8 cellular contexts compared by ENCODE assay signal in genomic region chr1:6599991-6600390, GRCh38. TPM values are rescaled to one million over a fixed set of nuclear protein-coding genes. Genes with fewer than 3 reads are reported as not detected.
DNase-seq lines count a peak whose midpoint lies in the region; ATAC-seq and TF ChIP-seq lines count a peak whose summit lies in the region.
"Not testable (repeated sequence)": the region's sequence is repeated elsewhere in the genome, so short reads cannot be mapped to it uniquely, and the experiment has no call there.

No MANE protein-coding gene starts in this region.

- H3K23me2 ChIP-seq in H9 (ENCODE audit: insufficient read length, low read depth, low read length, poor library complexity, severe bottlenecking), result peaks cover 21% of the 10 kb centered on the region

- not testable (repeated sequence) for H3K79me1 ChIP-seq in H9 (ENCODE audit: insufficient read depth, low read depth, low read length, poor library complexity, severe bottlenecking)

- not testable (repeated sequence) for H2BK5ac ChIP-seq in H9 (ENCODE audit: insufficient read length, low read length)

- not testable (repeated sequence) for H4K91ac ChIP-seq in H9 (ENCODE audit: insufficient read length, low read depth, low read length)

- WGBS in H9 (ENCODE audit: extremely low coverage, insufficient read length, low lambda C conversion rate), result no CpG with 5 or more reads among the region's 8 CpGs
- WGBS in heart right ventricle, 2 donors, result 57 to 63% methylated on average over 8 of the region's 8 CpGs
- WGBS in smooth muscle cell (ENCODE audit: low lambda C conversion rate), result 92% methylated on average over 8 of the region's 8 CpGs

- H3K4me3 ChIP-seq in A673 (ENCODE audit: low read depth, low read length, poor library complexity, severe bottlenecking), result peak overlapping the region; percentile 89
- H3K4me3 ChIP-seq in RWPE2 (ENCODE audit: severe bottlenecking), result peak overlapping the region; percentile 52
- H3K4me3 ChIP-seq in colonic mucosa, result peak overlapping the region; percentile 94
- peak overlapping the region; percentile 68 to 96 (median 86) for H3K4me3 ChIP-seq in heart right ventricle
- peak overlapping the region; percentile 98 for H3K4me3 ChIP-seq in naive thymus-derived CD4-positive, alpha-beta T cell (ENCODE audit: low read length)
- H3K4me3 ChIP-seq in smooth muscle cell, result peak overlapping the region; percentile 67

- H3K4me1 Mint-ChIP-seq in H9, result peaks cover 28 to 29% of the 10 kb centered on the region in 2 experiments
- peaks cover 53% of the 10 kb centered on the region for H3K4me1 Mint-ChIP-seq in activated naive CD4-positive, alpha-beta T cell treated with anti-CD3 and anti-CD28 coated beads, Interleukin-2, amount 10 ng/mL, durations not matched to agents 7 days and 5 days
- peaks cover 13 to 66% (median 49%) of the 10 kb centered on the region in 7 donors for H3K4me1 Mint-ChIP-seq in naive thymus-derived CD4-positive, alpha-beta T cell

- not testable (repeated sequence) for ATAC-seq in RWPE2 (ENCODE audit: low read depth); heart right ventricle; naive thymus-derived CD4-positive, alpha-beta T cell

- BruUV-seq in A673 (replicated peaks; lab: Mats Ljungman, UMichigan), result not testable (repeated sequence)

- not testable (repeated sequence) for H3K4ac ChIP-seq in H9 (ENCODE audit: low read depth, low read length)

- peak overlapping the region; percentile 88 to 94 for H3K4me3 Mint-ChIP-seq in H9
- peak overlapping the region; percentile 85 for H3K4me3 Mint-ChIP-seq in activated naive CD4-positive, alpha-beta T cell treated with anti-CD3 and anti-CD28 coated beads, Interleukin-2, amount 10 ng/mL, durations not matched to agents 7 days and 5 days
- peak overlapping the region; percentile 89 to 99 (median 96) for H3K4me3 Mint-ChIP-seq in naive thymus-derived CD4-positive, alpha-beta T cell

- H2BK20ac ChIP-seq in H9 (ENCODE audit: low read depth, low read length, poor library complexity, severe bottlenecking), result not testable (repeated sequence)

- H3K9me3 ChIP-seq in A673 (ENCODE audit: low read depth, low read length, poor library complexity, severe bottlenecking); H9 (ENCODE audit: control insufficient read depth, low read depth, low read length); RWPE2 (ENCODE audit: severe bottlenecking); colonic mucosa; heart right ventricle; naive thymus-derived CD4-positive, alpha-beta T cell (ENCODE audit: control insufficient read depth in 2 of 3, low read length in 3 of 3); smooth muscle cell (replicated peaks; ENCODE audit: low read depth): not testable (repeated sequence)

- peak overlapping the region; percentile 75 for H3K27ac ChIP-seq in A673 (ENCODE audit: low read depth, low read length, poor library complexity, severe bottlenecking)
- H3K27ac ChIP-seq in H9 (ENCODE audit: insufficient read length, low read depth, low read length), result not testable (repeated sequence)
- peak overlapping the region; percentile 85 for H3K27ac ChIP-seq in RWPE2 (ENCODE audit: poor library complexity, severe bottlenecking)
- peak overlapping the region; percentile 94 for H3K27ac ChIP-seq in colonic mucosa
- H3K27ac ChIP-seq in heart right ventricle, result peak overlapping the region in 9 of 10 donors; percentile 96 to 100 (median 99)
- H3K27ac ChIP-seq in naive thymus-derived CD4-positive, alpha-beta T cell (ENCODE audit: low read depth, low read length), result peak overlapping the region; percentile 94
- peak overlapping the region; percentile 100 for H3K27ac ChIP-seq in smooth muscle cell (ENCODE audit: low read depth)

- H3K18ac ChIP-seq in H9 (ENCODE audit: insufficient read length, low read depth, low read length), result not testable (repeated sequence)

- H3K27me3 ChIP-seq in A673 (replicated peaks; ENCODE audit: insufficient read depth, low read depth, low read length, poor library complexity); H9 (ENCODE audit: insufficient read depth, low read length); RWPE2 (ENCODE audit: insufficient read depth, poor library complexity, severe bottlenecking); colonic mucosa; heart right ventricle; naive thymus-derived CD4-positive, alpha-beta T cell (ENCODE audit: control insufficient read depth in 2 of 2, insufficient read depth in 2 of 2, low read length in 2 of 2); smooth muscle cell (ENCODE audit: low read depth): not testable (repeated sequence)

- H2BK12ac ChIP-seq in H9 (ENCODE audit: insufficient read length, low read depth, low read length), result not testable (repeated sequence)

- not testable (repeated sequence) for H2AK5ac ChIP-seq in H9 (ENCODE audit: insufficient read length, low read length)

- H3K36me3 Mint-ChIP-seq in H9 (ENCODE audit: insufficient read depth in 1 of 3, low read depth in 3 of 3), result peaks cover 18 to 51% (median 39%) of the 10 kb centered on the region in 3 experiments
- peaks cover 30% of the 10 kb centered on the region for H3K36me3 Mint-ChIP-seq in activated naive CD4-positive, alpha-beta T cell treated with anti-CD3 and anti-CD28 coated beads, Interleukin-2, amount 10 ng/mL, durations not matched to agents 7 days and 5 days
- H3K36me3 Mint-ChIP-seq in naive thymus-derived CD4-positive, alpha-beta T cell, result peaks cover 0 to 21% (median 4%) of the 10 kb centered on the region in 5 donors

- H2BK120ac ChIP-seq in H9 (ENCODE audit: low read depth, low read length, poor library complexity, severe bottlenecking), result not testable (repeated sequence)

- not testable (repeated sequence) for H3K27ac Mint-ChIP-seq in H9
- H3K27ac Mint-ChIP-seq in activated naive CD4-positive, alpha-beta T cell treated with anti-CD3 and anti-CD28 coated beads, Interleukin-2, amount 10 ng/mL, durations not matched to agents 7 days and 5 days, result peak overlapping the region; percentile 96
- peak overlapping the region; percentile 65 to 97 (median 93) for H3K27ac Mint-ChIP-seq in naive thymus-derived CD4-positive, alpha-beta T cell

- not testable (repeated sequence) for H3K56ac ChIP-seq in H9 (ENCODE audit: insufficient read length, low read depth, low read length)

- H2BK15ac ChIP-seq in H9 (ENCODE audit: low read depth, low read length), result not testable (repeated sequence)

- H4K8ac ChIP-seq in H9 (replicated peaks; ENCODE audit: insufficient read length, low read depth, low read length), result not testable (repeated sequence)

- H4K5ac ChIP-seq in H9 (ENCODE audit: insufficient read length, low read depth, low read length), result not testable (repeated sequence)

- not testable (repeated sequence) for H3K23ac ChIP-seq in H9 (ENCODE audit: insufficient read length, low read depth, low read length)

- POLR2A ChIA-PET in A673 (lab: Charles Lee; ENCODE audit: low non-redundant PET), result not testable (repeated sequence)
- POLR2A ChIA-PET in naive thymus-derived CD4-positive, alpha-beta T cell (lab: Charles Lee), result interaction anchor here (0.7 to 15.1 kb wide), 16 partner anchors 8 to 140 kb away, joined by 3 to 246 read pairs (median 10); partner anchors contain the start of genes NOL9, PHF13, TAS1R1 and THAP3

- H3K9ac ChIP-seq in H9 (ENCODE audit: extremely low read depth, insufficient read length, low read length), result not testable (repeated sequence)
- H3K9ac ChIP-seq in colonic mucosa (ENCODE audit: low read depth in 2 of 2, low read length in 2 of 2) (peak overlapping the region in 1 of 2 donors; percentile 95), smooth muscle cell (ENCODE audit: low read depth) (peak overlapping the region; percentile 86)

- not testable (repeated sequence) for H3K14ac ChIP-seq in H9 (ENCODE audit: insufficient read depth, low read length)

- DNase-seq in A673 (ENCODE audit: low spot score); H9; RWPE2 (ENCODE audit: low spot score); activated naive CD4-positive, alpha-beta T cell treated with anti-CD3 and anti-CD28 coated beads, Interleukin-2, amount 10 ng/mL, durations not matched to agents 7 days and 5 days; colonic mucosa; heart right ventricle; naive thymus-derived CD4-positive, alpha-beta T cell; smooth muscle cell (lab: John Stamatoyannopoulos, UW; ENCODE audit: unreplicated experiment): not testable (repeated sequence)

- H4K20me1 ChIP-seq in H9 (ENCODE audit: control insufficient read depth, insufficient read depth, insufficient read length), result not testable (repeated sequence)
- peaks cover 69% of the 10 kb centered on the region for H4K20me1 ChIP-seq in smooth muscle cell (ENCODE audit: low read depth)

- not testable (repeated sequence) for TF ChIP-seq CTCF in A673 (conservative IDR thresholded peaks at IDR 0.05; ENCODE audit: low read depth, low read length); H9 (conservative IDR thresholded peaks at IDR 0.05); RWPE2 (IDR thresholded peaks at IDR 0.05; ENCODE audit: poor library complexity, severe bottlenecking); colonic mucosa (IDR thresholded peaks at IDR 0.05); heart right ventricle (IDR thresholded peaks at IDR 0.05); smooth muscle cell (IDR thresholded peaks at IDR 0.05; ENCODE audit: borderline replicate concordance, insufficient read depth, poor library complexity, severe bottlenecking)

- peaks cover 20% of the 10 kb centered on the region for H3F3A ChIP-seq in smooth muscle cell (ENCODE audit: low read depth)

- H3K36me3 ChIP-seq in A673 (ENCODE audit: insufficient read depth, low read length, poor library complexity, severe bottlenecking), result peaks cover 41% of the 10 kb centered on the region
- H3K36me3 ChIP-seq in RWPE2 (ENCODE audit: low read depth), result peaks cover 48% of the 10 kb centered on the region
- not testable (repeated sequence) for H3K36me3 ChIP-seq in colonic mucosa; smooth muscle cell (ENCODE audit: low read depth)
- peaks cover 0 to 49% (median 37%) of the 10 kb centered on the region in 9 donors for H3K36me3 ChIP-seq in heart right ventricle
- peaks cover 0 to 44% (median 16%) of the 10 kb centered on the region in 3 experiments for H3K36me3 ChIP-seq in naive thymus-derived CD4-positive, alpha-beta T cell (ENCODE audit: control insufficient read depth in 2 of 3, insufficient read depth in 3 of 3, low read length in 3 of 3)

- not testable (repeated sequence) for H2AFZ ChIP-seq in H9 (ENCODE audit: low read length); smooth muscle cell (ENCODE audit: low read depth)

- CTCF ChIA-PET in A673 (lab: Charles Lee), result not testable (repeated sequence)
- CTCF ChIA-PET in activated naive CD4-positive, alpha-beta T cell treated with anti-CD3 and anti-CD28 coated beads, Interleukin-2, amount 10 ng/mL, durations not matched to agents 7 days and 5 days (lab: Charles Lee), result interaction anchor here (0.8 to 1.8 kb wide), 5 partner anchors 16 to 47 kb away, joined by 3 to 8 read pairs (median 5); partner anchors contain the start of genes NOL9 and TAS1R1
- CTCF ChIA-PET in naive thymus-derived CD4-positive, alpha-beta T cell (lab: Charles Lee), result interaction anchor here (1.0 to 3.6 kb wide), 8 partner anchors 12 to 112 kb away, joined by 3 to 17 read pairs (median 6); partner anchors contain the start of genes NOL9, PLEKHG5, TAS1R1 and THAP3

- H3K9me3 Mint-ChIP-seq in H9; activated naive CD4-positive, alpha-beta T cell treated with anti-CD3 and anti-CD28 coated beads, Interleukin-2, amount 10 ng/mL, durations not matched to agents 7 days and 5 days; naive thymus-derived CD4-positive, alpha-beta T cell: not testable (repeated sequence)

- intact Hi-C loops in A673 (cut with micrococcal nuclease; ENCODE audit: unreplicated experiment); colonic mucosa (cut with DNase I): not testable (repeated sequence)
- intact Hi-C loops in heart right ventricle (cut with DNase I), result loop anchor here in 2 of 10 donors (2.0 to 10.0 kb wide), 3 partner anchors 19 to 48 kb away; partner anchors contain the start of genes NOL9 (in 2 of the 2) and TAS1R1 (in 1 of the 2)
- intact Hi-C loops in naive thymus-derived CD4-positive, alpha-beta T cell (cut with micrococcal nuclease), result loop anchor here (2.0 to 5.0 kb wide), 8 partner anchors 55 to 608 kb away; partner anchors contain the start of genes NPHP4 (in 2 of the 2), ACOT7 (in 1 of the 2), CAMTA1 (in 1 of the 2) and ICMT (in 1 of the 2)

- not testable (repeated sequence) for H3T11ph ChIP-seq in H9 (ENCODE audit: low read length)

- peaks cover 18% of the 10 kb centered on the region; the same call in 1 of the 2 replicates for H3K79me2 ChIP-seq in H9 (ENCODE audit: insufficient read depth, low read length)
- H3K79me2 ChIP-seq in smooth muscle cell (ENCODE audit: low read depth), result peaks cover 44% of the 10 kb centered on the region

- H3K4me1 ChIP-seq in A673 (ENCODE audit: insufficient read depth, low read length, poor library complexity, severe bottlenecking) (peaks cover 11% of the 10 kb centered on the region), RWPE2 (ENCODE audit: insufficient read depth, poor library complexity, severe bottlenecking) (peaks cover 25% of the 10 kb centered on the region), heart right ventricle (peaks cover 25 to 76% (median 68%) of the 10 kb centered on the region in 9 donors), smooth muscle cell (ENCODE audit: low read depth) (peaks cover 28% of the 10 kb centered on the region)
- not testable (repeated sequence) for H3K4me1 ChIP-seq in H9 (ENCODE audit: insufficient read depth, low read length); colonic mucosa
- H3K4me1 ChIP-seq in naive thymus-derived CD4-positive, alpha-beta T cell (ENCODE audit: control insufficient read depth in 2 of 2, insufficient read depth in 2 of 2, low read length in 2 of 2), result peaks cover 37 to 46% of the 10 kb centered on the region in 2 donors

- not testable (repeated sequence) for H3K4me2 ChIP-seq in H9 (ENCODE audit: insufficient read depth, insufficient read length, low read length)
- H3K4me2 ChIP-seq in smooth muscle cell, result peak overlapping the region; percentile 92

- H3K27me3 Mint-ChIP-seq in H9 (ENCODE audit: low read depth); activated naive CD4-positive, alpha-beta T cell treated with anti-CD3 and anti-CD28 coated beads, Interleukin-2, amount 10 ng/mL, durations not matched to agents 7 days and 5 days; naive thymus-derived CD4-positive, alpha-beta T cell: not testable (repeated sequence)

RNA-seq across cellular contexts. Expression of gene KLHL21, which starts 2.7 kb away (rescaled TPM):
- total RNA-seq in A673 (2021), result 29.4 and 38.0 TPM in 2 replicates
- 31.9 and 32.7 TPM in 2 replicates for total RNA-seq in H9 (2021)
- 1 to 10 TPM; 9.4 TPM for total RNA-seq in colonic mucosa
- 10 to 100 TPM; 49.5 to 93.3 (median 70.4) TPM for total RNA-seq in heart right ventricle
- polyA plus RNA-seq in heart right ventricle, result 10 to 100 TPM; 20.4 to 22.3 TPM
- total RNA-seq in naive thymus-derived CD4-positive, alpha-beta T cell, result 10 to 100 TPM; 25.2 to 58.1 (median 33.0) TPM
- 10 to 100 TPM; 17.2 to 31.1 TPM for polyA plus RNA-seq in naive thymus-derived CD4-positive, alpha-beta T cell
- total RNA-seq in smooth muscle cell, result 12.0 and 13.2 TPM in 2 replicates
- 12.6 and 16.2 TPM in 2 replicates for polyA plus RNA-seq in smooth muscle cell

RNA-seq across cellular contexts. Expression of gene PHF13, which starts 13.5 kb away (rescaled TPM):
- total RNA-seq in A673 (2021) (37.8 and 44.2 TPM in 2 replicates), H9 (2021) (55.8 and 56.4 TPM in 2 replicates), colonic mucosa (10 to 100 TPM in 1 of 2 donors, 1 to 10 TPM in 1; 8.0 to 13.4 TPM), heart right ventricle (10 to 100 TPM in 1 of 10 donors, 1 to 10 TPM in 9; 5.9 to 12.2 (median 8.0) TPM), smooth muscle cell (10.2 and 10.4 TPM in 2 replicates)
- polyA plus RNA-seq in heart right ventricle (1 to 10 TPM; 3.7 to 5.2 TPM), smooth muscle cell (12.3 and 14.0 TPM in 2 replicates)
- 10 to 100 TPM in 3 of 5 experiments, 1 to 10 TPM in 2; 7.7 to 14.3 (median 12.2) TPM for total RNA-seq in naive thymus-derived CD4-positive, alpha-beta T cell
- polyA plus RNA-seq in naive thymus-derived CD4-positive, alpha-beta T cell, result 1 to 10 TPM; 4.4 to 6.3 TPM

RNA-seq across cellular contexts. Expression of gene ZBTB48, which starts 20.2 kb away (rescaled TPM):
- total RNA-seq in A673 (2021) (29.9 and 35.3 TPM in 2 replicates), H9 (2021) (30.3 and 33.2 TPM in 2 replicates), colonic mucosa (10 to 100 TPM; 37.0 to 44.5 TPM), heart right ventricle (10 to 100 TPM in 6 of 10 donors, 1 to 10 TPM in 4; 7.3 to 16.6 (median 11.0) TPM), smooth muscle cell (9.7 and 26.4 TPM in 2 replicates)
- polyA plus RNA-seq in heart right ventricle (10 to 100 TPM; 18.3 to 41.5 TPM), smooth muscle cell (16.3 and 20.5 TPM in 2 replicates)
- total RNA-seq in naive thymus-derived CD4-positive, alpha-beta T cell, result 10 to 100 TPM; 39.1 to 70.4 (median 62.2) TPM
- polyA plus RNA-seq in naive thymus-derived CD4-positive, alpha-beta T cell, result 10 to 100 TPM; 18.5 to 27.9 TPM

RNA-seq across cellular contexts. Expression of gene THAP3, which starts 24.7 kb away (rescaled TPM):
- total RNA-seq in A673 (2021), result 23.6 and 27.9 TPM in 2 replicates
- 14.0 and 15.3 TPM in 2 replicates for total RNA-seq in H9 (2021)
- 10 to 100 TPM in 1 of 2 donors, 1 to 10 TPM in 1; 9.1 to 18.2 TPM for total RNA-seq in colonic mucosa
- 10 to 100 TPM in 7 of 10 donors, 1 to 10 TPM in 3; 6.8 to 16.7 (median 11.2) TPM for total RNA-seq in heart right ventricle
- 10 to 100 TPM; 24.6 to 27.6 TPM for polyA plus RNA-seq in heart right ventricle
- 10 to 100 TPM; 14.1 to 30.5 (median 20.3) TPM for total RNA-seq in naive thymus-derived CD4-positive, alpha-beta T cell
- polyA plus RNA-seq in naive thymus-derived CD4-positive, alpha-beta T cell, result 10 to 100 TPM; 18.7 to 31.8 TPM
- 10.5 and 14.2 TPM in 2 replicates for total RNA-seq in smooth muscle cell
- polyA plus RNA-seq in smooth muscle cell, result 29.3 and 34.8 TPM in 2 replicates

RNA-seq across cellular contexts. Expression of gene TAS1R1, which starts 44.9 kb away (rescaled TPM):
- not detected in 2 replicates for total RNA-seq in A673 (2021)
- not detected in 2 replicates for total RNA-seq in H9 (2021)
- total RNA-seq in colonic mucosa, result not detected
- not detected for total RNA-seq in heart right ventricle
- not detected for polyA plus RNA-seq in heart right ventricle
- not detected for total RNA-seq in naive thymus-derived CD4-positive, alpha-beta T cell
- polyA plus RNA-seq in naive thymus-derived CD4-positive, alpha-beta T cell, result not detected
- total RNA-seq in smooth muscle cell, result not detected in 2 replicates
- polyA plus RNA-seq in smooth muscle cell, result 0.27 TPM in 1 of 2 replicates, not detected in the other
